Comparison of ENCODE assay signal across 11 cellular contexts in the genomic region with DNA sequence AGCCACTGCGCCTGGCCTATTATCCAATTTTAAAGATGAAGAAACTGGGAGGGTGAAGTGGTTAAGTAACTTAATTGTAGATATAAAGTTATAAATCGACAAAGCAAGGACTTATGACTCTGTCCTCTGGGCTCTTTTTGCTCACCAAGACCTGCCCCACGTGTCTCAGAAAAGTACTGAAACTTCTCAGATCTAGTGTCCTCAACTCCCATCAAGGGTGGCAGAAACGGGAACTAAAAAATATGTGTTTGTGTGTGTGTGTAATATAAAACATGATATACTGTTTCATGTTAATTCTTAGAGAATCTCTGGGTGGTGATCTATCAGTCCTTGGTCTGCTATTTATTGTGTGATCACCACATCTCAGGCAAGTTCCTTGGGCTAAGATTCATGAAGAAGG.
DNase-seq lines count a peak whose midpoint lies in the region; ATAC-seq and TF ChIP-seq lines count a peak whose summit lies in the region.
"Had no signal": no experiment of that assay in that cellular context is flagged by ENCODE, and none has a peak within 500 bp of the region (broad histone marks: within the 10 kb centered on the region; RNA-seq: fewer than 3 reads in every experiment).

No MANE protein-coding gene starts in this region.

- no peaks in the 10 kb centered on the region for H3K27me3 Mint-ChIP-seq in Caco-2 (ENCODE audit: insufficient read depth, unreplicated experiment)

- no TSS peak for BruUV-seq in Caco-2 (replicated peaks; lab: Mats Ljungman, UMichigan)

- H3K9me3 ChIP-seq in DND-41 (ENCODE audit: insufficient read depth, low read length, severe bottlenecking), result no peaks in the 10 kb centered on the region
- no peaks in the 10 kb centered on the region for H3K9me3 ChIP-seq in Peyer's patch
- no peaks in the 10 kb centered on the region for H3K9me3 ChIP-seq in muscle layer of duodenum (ENCODE audit: control insufficient read depth in 1 of 2, low read length in 2 of 2)
- no peaks in the 10 kb centered on the region for H3K9me3 ChIP-seq in Caco-2
- H3K9me3 ChIP-seq: esophagus muscularis mucosa had no signal

- CTCF ChIA-PET in Caco-2 (lab: Charles Lee), result no interaction called here

- peaks cover 23% of the 10 kb centered on the region for H3K36me3 ChIP-seq in DND-41 (ENCODE audit: insufficient read depth, low read length)
- no peaks in the 10 kb centered on the region for H3K36me3 ChIP-seq in Peyer's patch
- H3K36me3 ChIP-seq in muscle layer of duodenum (ENCODE audit: control insufficient read depth in 1 of 2, insufficient read depth in 2 of 2, low read length in 2 of 2), result no peaks in the 10 kb centered on the region
- no peaks in the 10 kb centered on the region for H3K36me3 ChIP-seq in Caco-2 (ENCODE audit: control insufficient read depth, insufficient read depth, low read length)
- H3K36me3 ChIP-seq: esophagus muscularis mucosa had no signal

- intact Hi-C loops in Caco-2 (cut with micrococcal nuclease; ENCODE audit: unreplicated experiment), result no loop called here

- peaks cover 5% of the 10 kb centered on the region for H3K36me3 Mint-ChIP-seq in Caco-2 (ENCODE audit: insufficient read depth, unreplicated experiment)

- H3K27me3 ChIP-seq in DND-41 (ENCODE audit: insufficient read depth, low read length, poor library complexity) (no peaks in the 10 kb centered on the region), Peyer's patch (no peaks in the 10 kb centered on the region), muscle layer of duodenum (ENCODE audit: low read depth, low read length) (no peaks in the 10 kb centered on the region), Caco-2 (replicated peaks; ENCODE audit: control insufficient read depth, insufficient read depth, low read length) (no peaks in the 10 kb centered on the region)
- H3K27me3 ChIP-seq: esophagus muscularis mucosa had no signal

- H3K27ac Mint-ChIP-seq in Caco-2 (ENCODE audit: unreplicated experiment), result no peak overlapping the region

- peaks cover 93% of the 10 kb centered on the region for H3K4me1 ChIP-seq in DND-41 (ENCODE audit: insufficient read depth, low read length)
- peaks cover 0 to 39% (median 8%) of the 10 kb centered on the region in 4 donors for H3K4me1 ChIP-seq in Peyer's patch
- peaks cover 24 to 36% of the 10 kb centered on the region in 2 donors for H3K4me1 ChIP-seq in muscle layer of duodenum (ENCODE audit: control insufficient read depth in 1 of 2, insufficient read depth in 2 of 2, low read length in 2 of 2)
- peaks cover 7% of the 10 kb centered on the region for H3K4me1 ChIP-seq in Caco-2

- POLR2A ChIA-PET in Caco-2 (lab: Charles Lee), result no interaction called here

- peaks cover 57% of the 10 kb centered on the region for H4K20me1 ChIP-seq in DND-41 (ENCODE audit: insufficient read depth, low read length)

- ATAC-seq in DND-41 (ENCODE audit: insufficient read depth, low read depth) (no peak), GM21367 (IDR thresholded peaks at IDR 0.05; ENCODE audit: unreplicated experiment) (peak; percentile 37), HG03097 (IDR thresholded peaks at IDR 0.05; ENCODE audit: low FRiP score, unreplicated experiment) (no peak)

- no peaks in the 10 kb centered on the region for H3K4me1 Mint-ChIP-seq in Caco-2 (ENCODE audit: low read depth, unreplicated experiment)

- H3K27ac ChIP-seq in DND-41 (ENCODE audit: low read length), result peak overlapping the region; percentile 76
- peak overlapping the region in 3 of 4 donors; percentile 21 to 82 (median 26) for H3K27ac ChIP-seq in Peyer's patch
- H3K27ac ChIP-seq in muscle layer of duodenum (ENCODE audit: low read length), result peak overlapping the region; percentile 10

- no peak overlapping the region for H3K9ac ChIP-seq in DND-41 (ENCODE audit: low read depth, low read length)

- no peak overlapping the region for H3K4me3 Mint-ChIP-seq in Caco-2 (ENCODE audit: unreplicated experiment)

- H3K4me2 ChIP-seq in DND-41 (ENCODE audit: insufficient read depth, low read length), result no peak overlapping the region

- no peak for TF ChIP-seq POLR2A in Peyer's patch (IDR thresholded peaks at IDR 0.05)

- no peak for DNase-seq in DND-41
- DNase-seq in Peyer's patch, result no peak
- DNase-seq in NCI-H1436 treated with DMSO at 0.1 percent for 48 hours (lab: John Stamatoyannopoulos, UW), result no peak
- DNase-seq in Caco-2, result no peak
- no peak for DNase-seq in C1 segment of cervical spinal cord (lab: John Stamatoyannopoulos, UW)
- DNase-seq: AML-193 had no signal

- TF ChIP-seq CTCF in DND-41 (IDR thresholded peaks at IDR 0.05; ENCODE audit: borderline replicate concordance, extremely low read depth, low read length, poor library complexity, severe bottlenecking) (no peak), Peyer's patch (IDR thresholded peaks at IDR 0.05) (no peak), Caco-2 (IDR thresholded peaks at IDR 0.05; ENCODE audit: insufficient read depth in 1 of 2, low read depth in 1 of 2, low read length in 1 of 2, severe bottlenecking in 1 of 2, unreplicated experiment in 1 of 2) (no peak)

- H3K4me3 ChIP-seq in DND-41 (ENCODE audit: low read depth in 1 of 2, low read length in 2 of 2) (no peak overlapping the region), Peyer's patch (no peak overlapping the region), muscle layer of duodenum (ENCODE audit: low read depth in 1 of 2, low read length in 2 of 2) (no peak overlapping the region), Caco-2 (ENCODE audit: low read depth, low read length) (no peak overlapping the region)
- H3K4me3 ChIP-seq: esophagus muscularis mucosa, lung had no signal

- H2AFZ ChIP-seq in DND-41 (ENCODE audit: low read depth, low read length), result no peak overlapping the region

- no peaks in the 10 kb centered on the region for H3K9me3 Mint-ChIP-seq in Caco-2 (ENCODE audit: unreplicated experiment)

- peaks cover 99% of the 10 kb centered on the region for H3K79me2 ChIP-seq in DND-41 (ENCODE audit: insufficient read depth, low read length)

Comparison
In these comparisons a context has a peak if more than half of its experiments do, and no peak if none do; other contexts are left out.
1. H3K27ac ChIP-seq: peak in every context shown above with its lines; median percentile 76 in DND-41; 26 in Peyer's patch; 10 in muscle layer of duodenum.